ENCODE assay signal across 27 cellular contexts in genomic region chr14:47191693-47192092, GRCh38.
"Had no signal": no experiment of that assay in that cellular context is flagged by ENCODE, and none has a peak within 500 bp of the region (broad histone marks: within the 10 kb centered on the region; RNA-seq: fewer than 3 reads in every experiment).

No MANE protein-coding gene starts in this region.

- H3K27me3 ChIP-seq: left lung, ovary, stomach, testis, thyroid gland, transverse colon, upper lobe of left lung, vagina had no signal

- DNase-seq: hippocampal formation; kidney; left colon; left lung; midbrain; mucosa of descending colon; naive thymus-derived CD4-positive, alpha-beta T cell; ovary; retina; right cardiac atrium; stimulated activated CD4-positive, alpha-beta T cell treated with anti-CD3 and anti-CD28 coated beads, Interleukin-12 subunit alpha, Interleukin-12 subunit beta, amount 100 ng/mL, for 4 hours; stimulated activated CD4-positive, alpha-beta T cell treated with anti-CD3 and anti-CD28 coated beads, Interleukin-15, amount 100 ng/mL, for 24 hours; stimulated activated CD4-positive, alpha-beta T cell treated with anti-CD3 and anti-CD28 coated beads, Interleukin-2, amount 100 ng/mL, for 24 hours; stimulated activated CD4-positive, alpha-beta T cell treated with anti-CD3 and anti-CD28 coated beads, Interleukin-4, amount 100 ng/mL, for 1 hour; stimulated activated naive B cell treated with anti-CD40 and anti-IgM and Interleukin-4, amounts not matched to agents 10 μg/mL and 1 μg/mL and 100 μg/mL, for 72 hours; stimulated activated naive CD8-positive, alpha-beta T cell treated with anti-CD3 and anti-CD28 coated beads, Interleukin-15, Interleukin-2, amounts not matched to agents 100 U/mL and 50 U/mL, for 24 hours; stomach; testis; thyroid gland; transverse colon; upper lobe of left lung had no signal

- H3K9me3 ChIP-seq: left lung, mucosa of descending colon, ovary, prostate gland, stomach, testis, thyroid gland, transverse colon, upper lobe of left lung, vagina had no signal

- H3K27ac ChIP-seq: left lung, ovary, prostate gland, skin epidermis, stomach, testis, thyroid gland, transverse colon, upper lobe of left lung, vagina had no signal

- H3K9me3 Mint-ChIP-seq: stimulated activated naive B cell treated with anti-CD40 and anti-IgM and Interleukin-4, amounts not matched to agents 10 μg/mL and 1 μg/mL and 100 μg/mL, for 72 hours had no signal

- ATAC-seq: left colon; left lung; mucosa of descending colon; naive thymus-derived CD4-positive, alpha-beta T cell; natural killer cell treated with Interleukin-12 subunit alpha and Interleukin-12 subunit beta and Interleukin-15 and Interleukin-18, amount 100 ng/mL, for 72 hours; right cardiac atrium; sciatic nerve; stimulated activated naive B cell treated with anti-CD40 and anti-IgM and Interleukin-4, amounts not matched to agents 10 μg/mL and 1 μg/mL and 100 μg/mL, for 72 hours; stimulated activated naive CD8-positive, alpha-beta T cell treated with anti-CD3 and anti-CD28 coated beads, Interleukin-15, Interleukin-2, amounts not matched to agents 100 U/mL and 50 U/mL, for 24 hours had no signal

- H3K36me3 ChIP-seq: left lung, ovary, prostate gland, stomach, thyroid gland, transverse colon, upper lobe of left lung, vagina had no signal

- H3K27me3 Mint-ChIP-seq: naive thymus-derived CD4-positive, alpha-beta T cell; natural killer cell treated with Interleukin-12 subunit alpha and Interleukin-12 subunit beta and Interleukin-15 and Interleukin-18, amount 100 ng/mL, for 72 hours; stimulated activated naive B cell treated with anti-CD40 and anti-IgM and Interleukin-4, amounts not matched to agents 10 μg/mL and 1 μg/mL and 100 μg/mL, for 72 hours had no signal

- H3K4me3 Mint-ChIP-seq: naive thymus-derived CD4-positive, alpha-beta T cell; natural killer cell treated with Interleukin-12 subunit alpha and Interleukin-12 subunit beta and Interleukin-15 and Interleukin-18, amount 100 ng/mL, for 72 hours; stimulated activated naive B cell treated with anti-CD40 and anti-IgM and Interleukin-4, amounts not matched to agents 10 μg/mL and 1 μg/mL and 100 μg/mL, for 72 hours had no signal

- H3K36me3 Mint-ChIP-seq: naive thymus-derived CD4-positive, alpha-beta T cell; natural killer cell treated with Interleukin-12 subunit alpha and Interleukin-12 subunit beta and Interleukin-15 and Interleukin-18, amount 100 ng/mL, for 72 hours; stimulated activated naive B cell treated with anti-CD40 and anti-IgM and Interleukin-4, amounts not matched to agents 10 μg/mL and 1 μg/mL and 100 μg/mL, for 72 hours had no signal

- H3K4me3 ChIP-seq: left lung, lung, mucosa of descending colon, ovary, prostate gland, skin epidermis, stomach, testis, thyroid gland, transverse colon, upper lobe of left lung, vagina had no signal

- H3K4me1 ChIP-seq: left lung, prostate gland, stomach, testis, thyroid gland, transverse colon, upper lobe of left lung, vagina had no signal

- H3K4me1 Mint-ChIP-seq: naive thymus-derived CD4-positive, alpha-beta T cell; stimulated activated naive B cell treated with anti-CD40 and anti-IgM and Interleukin-4, amounts not matched to agents 10 μg/mL and 1 μg/mL and 100 μg/mL, for 72 hours had no signal

- H3K27ac Mint-ChIP-seq: naive thymus-derived CD4-positive, alpha-beta T cell; natural killer cell treated with Interleukin-12 subunit alpha and Interleukin-12 subunit beta and Interleukin-15 and Interleukin-18, amount 100 ng/mL, for 72 hours; stimulated activated naive B cell treated with anti-CD40 and anti-IgM and Interleukin-4, amounts not matched to agents 10 μg/mL and 1 μg/mL and 100 μg/mL, for 72 hours had no signal
